In the genomic region with DNA sequence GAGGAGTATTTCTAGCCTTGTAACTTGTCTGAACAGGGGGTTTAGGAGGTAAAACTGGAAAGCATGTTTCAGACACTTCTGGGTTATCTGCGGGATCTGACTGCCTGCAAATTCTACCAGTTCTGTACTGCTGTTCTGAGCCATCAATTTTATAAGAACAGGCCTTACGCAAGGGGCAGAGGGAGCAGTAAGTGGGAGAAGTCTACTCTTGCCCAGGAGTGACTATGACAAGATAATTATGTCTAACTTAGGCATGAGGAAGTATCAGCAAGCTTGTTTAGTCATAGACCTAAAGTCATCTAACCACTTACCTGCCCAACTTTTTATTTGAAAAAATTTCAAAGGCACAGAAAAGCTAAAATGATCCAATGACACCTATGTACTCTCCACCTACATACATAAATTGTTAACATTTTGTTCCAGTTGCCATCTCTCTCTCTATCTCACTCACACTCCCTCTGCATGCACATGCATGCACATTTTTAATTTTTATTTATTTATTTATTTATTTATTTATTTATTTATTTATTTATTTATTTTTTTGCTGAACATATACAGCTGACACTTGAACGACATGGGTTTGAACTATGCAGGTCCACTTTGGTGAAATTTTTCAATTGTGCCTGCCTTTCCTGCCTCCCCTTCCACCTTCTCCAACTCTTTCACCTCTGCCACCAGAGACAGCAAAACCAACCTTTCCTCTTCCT, we compare ENCODE assay signal across 18 cellular contexts.
"Had no signal": no experiment of that assay in that cellular context is flagged by ENCODE, and none has a peak within 500 bp of the region (broad histone marks: within the 10 kb centered on the region; RNA-seq: fewer than 3 reads in every experiment).

No MANE protein-coding gene starts in this region.

- DNase-seq: activated CD4-positive, CD25-positive, alpha-beta regulatory T cell treated with anti-CD3 and anti-CD28 coated beads, Interleukin-2, amount 50 U/mL, for 72 hours; activated CD8-positive, alpha-beta memory T cell treated with anti-CD3 and anti-CD28 coated beads, Interleukin-2, amount 50 U/mL, for 48 hours; activated naive CD8-positive, alpha-beta T cell treated with anti-CD3 and anti-CD28 coated beads for 36 hours; activated T-cell treated with anti-CD3 and anti-CD28 coated beads, Interleukin-2, amount 50 U/mL, for 72 hours; amygdala; body of pancreas; cortex of kidney; effector CD4-positive, alpha-beta T cell; head of caudate nucleus; immature natural killer cell; left cardiac atrium; naive B cell; psoas muscle; right lobe of liver; stimulated activated naive CD8-positive, alpha-beta T cell treated with anti-CD3 and anti-CD28 coated beads, Interleukin-15, Interleukin-2, amounts not matched to agents 100 U/mL and 50 U/mL, for 24 hours; upper lobe of right lung had no signal

- ATAC-seq: activated T-cell treated with anti-CD3 and anti-CD28 coated beads, Interleukin-2, amount 50 U/mL, for 72 hours; body of pancreas; left cardiac atrium; psoas muscle; right lobe of liver; stimulated activated naive CD8-positive, alpha-beta T cell treated with anti-CD3 and anti-CD28 coated beads, Interleukin-15, Interleukin-2, amounts not matched to agents 100 U/mL and 50 U/mL, for 24 hours; upper lobe of right lung had no signal

- H3K9me3 ChIP-seq: body of pancreas, psoas muscle, right lobe of liver, upper lobe of right lung had no signal

- H3K27me3 ChIP-seq: body of pancreas, neural progenitor cell, right lobe of liver, upper lobe of right lung had no signal

- H3K36me3 ChIP-seq: neural progenitor cell, right lobe of liver, upper lobe of right lung had no signal

- FAIRE-seq: frontal cortex had no signal

- H3K4me3 ChIP-seq: body of pancreas, neural progenitor cell, psoas muscle, right lobe of liver, upper lobe of right lung had no signal

- H3K4me1 ChIP-seq: body of pancreas, neural progenitor cell, psoas muscle, right lobe of liver, upper lobe of right lung had no signal
